ENCODE assay signal across 10 cellular contexts in the genomic region with DNA sequence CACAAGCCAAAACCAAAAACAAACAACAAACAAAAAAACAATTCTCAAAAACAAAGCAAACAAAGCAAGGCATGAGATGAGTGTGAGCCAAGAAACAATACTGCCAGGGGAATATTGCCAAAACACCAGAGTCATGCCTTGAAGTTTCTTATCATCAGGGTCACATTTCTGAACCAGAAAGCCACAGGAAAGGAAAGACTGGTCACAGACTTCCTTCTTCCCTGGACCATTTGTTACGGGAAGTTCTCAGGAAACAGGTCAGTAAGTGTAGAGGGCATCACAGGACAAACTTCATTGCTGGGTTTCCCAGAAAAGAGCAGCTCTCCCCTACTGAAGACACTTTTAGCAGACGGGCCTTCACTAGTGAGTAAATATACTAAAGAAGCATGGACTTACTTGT.
DNase-seq lines count a peak whose midpoint lies in the region; ATAC-seq and TF ChIP-seq lines count a peak whose summit lies in the region.
"Had no signal": no experiment of that assay in that cellular context is flagged by ENCODE, and none has a peak within 500 bp of the region (broad histone marks: within the 10 kb centered on the region; RNA-seq: fewer than 3 reads in every experiment).

No MANE protein-coding gene starts in this region.

- no peaks in the 10 kb centered on the region for H3K9me3 ChIP-seq in H9 (ENCODE audit: control insufficient read depth, low read depth, low read length)
- H3K9me3 ChIP-seq in body of pancreas = no peaks in the 10 kb centered on the region
- H3K9me3 ChIP-seq in skeletal muscle tissue (ENCODE audit: control insufficient read depth in 3 of 3, low read length in 3 of 3) = no peaks in the 10 kb centered on the region

- H3K79me1 ChIP-seq in H9 (ENCODE audit: insufficient read depth, low read depth, low read length, poor library complexity, severe bottlenecking) = no peaks in the 10 kb centered on the region

- no peak overlapping the region for H4K91ac ChIP-seq in H9 (ENCODE audit: insufficient read length, low read depth, low read length)

- H3K4me1 ChIP-seq in H9 (ENCODE audit: insufficient read depth, low read length) = no peaks in the 10 kb centered on the region
- H3K4me1 ChIP-seq in body of pancreas = peaks cover 23% of the 10 kb centered on the region
- H3K4me1 ChIP-seq in skeletal muscle tissue (ENCODE audit: control insufficient read depth in 3 of 3, insufficient read depth in 3 of 3, low read length in 3 of 3) = peaks cover 7 to 16% (median 12%) of the 10 kb centered on the region in 3 donors

- no peak overlapping the region for H2AK5ac ChIP-seq in H9 (ENCODE audit: insufficient read length, low read length)

- no peak overlapping the region for H2BK15ac ChIP-seq in H9 (ENCODE audit: low read depth, low read length)

- H3K18ac ChIP-seq in H9 (ENCODE audit: insufficient read length, low read depth, low read length) = no peak overlapping the region

- ATAC-seq in body of pancreas (peak; percentile 80), HG02885 (IDR thresholded peaks at IDR 0.05; ENCODE audit: poor library complexity, unreplicated experiment) (no peak)
- ATAC-seq in naive thymus-derived CD8-positive, alpha-beta T cell = no peak
- no peak for ATAC-seq in natural killer cell treated with Interleukin-12 subunit alpha and Interleukin-12 subunit beta and Interleukin-15 and Interleukin-18, amount 100 ng/mL, for 72 hours

- H4K8ac ChIP-seq in H9 (replicated peaks; ENCODE audit: insufficient read length, low read depth, low read length) = no peak overlapping the region

- no peak overlapping the region for H2BK12ac ChIP-seq in H9 (ENCODE audit: insufficient read length, low read depth, low read length)

- DNase-seq in H9 (no peak), body of pancreas (peak in 3 of 4 donors; percentile 41 to 50 (median 42)), iris pigment epithelial cell (ENCODE audit: low read depth) (peak; percentile 59), NCI-H146 (lab: John Stamatoyannopoulos, UW) (no peak)
- DNase-seq in naive thymus-derived CD8-positive, alpha-beta T cell = no peak
- no peak for DNase-seq in natural killer cell treated with Interleukin-12 subunit alpha and Interleukin-12 subunit beta and Interleukin-15 and Interleukin-18, amount 100 ng/mL, for 72 hours (ENCODE audit: low spot score)
- DNase-seq: CD4-positive, CD25-positive, alpha-beta regulatory T cell; NCI-H1417 treated with DMSO at 0.1 percent for 48 hours had no signal

- H3K4me1 Mint-ChIP-seq in H9 = peaks cover 9 to 10% of the 10 kb centered on the region in 2 experiments
- peaks cover 0 to 5% (median 1%) of the 10 kb centered on the region in 4 donors for H3K4me1 Mint-ChIP-seq in naive thymus-derived CD8-positive, alpha-beta T cell
- no peaks in the 10 kb centered on the region for H3K4me1 Mint-ChIP-seq in natural killer cell treated with Interleukin-12 subunit alpha and Interleukin-12 subunit beta and Interleukin-15 and Interleukin-18, amount 100 ng/mL, for 72 hours (ENCODE audit: low read depth in 2 of 2)
- H3K4me1 Mint-ChIP-seq: CD4-positive, CD25-positive, alpha-beta regulatory T cell had no signal

- H3K4ac ChIP-seq in H9 (ENCODE audit: low read depth, low read length) = no peak overlapping the region

- no peaks in the 10 kb centered on the region for H3K23me2 ChIP-seq in H9 (ENCODE audit: insufficient read length, low read depth, low read length, poor library complexity, severe bottlenecking)

- no CpG with 5 or more reads among the region's 2 CpGs for WGBS in H9 (ENCODE audit: extremely low coverage, insufficient read length, low lambda C conversion rate)
- 21 to 24% methylated on average over 2 of the region's 2 CpGs for WGBS in body of pancreas, 2 donors

- TF ChIP-seq POLR2A in body of pancreas (IDR thresholded peaks at IDR 0.05) = no peak

- no peak overlapping the region for H3K23ac ChIP-seq in H9 (ENCODE audit: insufficient read length, low read depth, low read length)

- no peak overlapping the region for H3K4me2 ChIP-seq in H9 (ENCODE audit: insufficient read depth, insufficient read length, low read length)

- no peak overlapping the region for H3K9ac ChIP-seq in H9 (ENCODE audit: extremely low read depth, insufficient read length, low read length)
- H3K9ac ChIP-seq in skeletal muscle tissue (ENCODE audit: low read depth in 1 of 3, low read length in 3 of 3) = no peak overlapping the region

- intact Hi-C loops in body of pancreas (cut with DNase I) = no loop called here

- H3K27ac ChIP-seq in H9 (ENCODE audit: insufficient read length, low read depth, low read length) (no peak overlapping the region), body of pancreas (peak overlapping the region; percentile 4 to 60 (median 48)), skeletal muscle tissue (ENCODE audit: low read depth, low read length) (peak overlapping the region; percentile 76)

- no peak overlapping the region for H2BK20ac ChIP-seq in H9 (ENCODE audit: low read depth, low read length, poor library complexity, severe bottlenecking)

- no peak overlapping the region for H2BK5ac ChIP-seq in H9 (ENCODE audit: insufficient read length, low read length)

- H3T11ph ChIP-seq in H9 (ENCODE audit: low read length) = no peak overlapping the region

- no peak overlapping the region for H2BK120ac ChIP-seq in H9 (ENCODE audit: low read depth, low read length, poor library complexity, severe bottlenecking)

- H3K4me3 ChIP-seq in body of pancreas (no peak overlapping the region), skeletal muscle tissue (ENCODE audit: low read length in 3 of 3) (no peak overlapping the region)

- no peak overlapping the region for H4K5ac ChIP-seq in H9 (ENCODE audit: insufficient read length, low read depth, low read length)

- H3K27me3 ChIP-seq in H9 (ENCODE audit: insufficient read depth, low read length) = no peaks in the 10 kb centered on the region
- H3K27me3 ChIP-seq in body of pancreas = no peaks in the 10 kb centered on the region
- H3K27me3 ChIP-seq in skeletal muscle tissue (ENCODE audit: control insufficient read depth in 3 of 3, insufficient read depth in 3 of 3, low read length in 3 of 3) = no peaks in the 10 kb centered on the region

- H3K4me3 Mint-ChIP-seq in H9 = no peak overlapping the region
- H3K4me3 Mint-ChIP-seq in naive thymus-derived CD8-positive, alpha-beta T cell = no peak overlapping the region
- no peak overlapping the region for H3K4me3 Mint-ChIP-seq in natural killer cell treated with Interleukin-12 subunit alpha and Interleukin-12 subunit beta and Interleukin-15 and Interleukin-18, amount 100 ng/mL, for 72 hours
- H3K4me3 Mint-ChIP-seq: CD4-positive, CD25-positive, alpha-beta regulatory T cell had no signal

- H3K79me2 ChIP-seq in H9 (ENCODE audit: insufficient read depth, low read length) = peaks cover 7% of the 10 kb centered on the region

- no peak overlapping the region for H3K14ac ChIP-seq in H9 (ENCODE audit: insufficient read depth, low read length)

- H3K56ac ChIP-seq in H9 (ENCODE audit: insufficient read length, low read depth, low read length) = no peak overlapping the region

- peaks cover 0 to 6% of the 10 kb centered on the region in 2 experiments; a peak in 4 of 5 replicates for H3K9me3 Mint-ChIP-seq in H9
- H3K9me3 Mint-ChIP-seq in naive thymus-derived CD8-positive, alpha-beta T cell = peaks cover 0 to 6% (median 0%) of the 10 kb centered on the region in 9 donors
- no peaks in the 10 kb centered on the region for H3K9me3 Mint-ChIP-seq in natural killer cell treated with Interleukin-12 subunit alpha and Interleukin-12 subunit beta and Interleukin-15 and Interleukin-18, amount 100 ng/mL, for 72 hours

- no peaks in the 10 kb centered on the region for H4K20me1 ChIP-seq in H9 (ENCODE audit: control insufficient read depth, insufficient read depth, insufficient read length)

- no peak overlapping the region for H2AFZ ChIP-seq in H9 (ENCODE audit: low read length)

- peaks cover 28 to 30% (median 29%) of the 10 kb centered on the region in 3 experiments for H3K36me3 Mint-ChIP-seq in H9 (ENCODE audit: insufficient read depth in 1 of 3, low read depth in 3 of 3)
- peaks cover 0 to 8% (median 7%) of the 10 kb centered on the region in 3 donors for H3K36me3 Mint-ChIP-seq in naive thymus-derived CD8-positive, alpha-beta T cell
- no peaks in the 10 kb centered on the region for H3K36me3 Mint-ChIP-seq in natural killer cell treated with Interleukin-12 subunit alpha and Interleukin-12 subunit beta and Interleukin-15 and Interleukin-18, amount 100 ng/mL, for 72 hours

- H3K27me3 Mint-ChIP-seq in H9 (ENCODE audit: low read depth) = no peaks in the 10 kb centered on the region
- no peaks in the 10 kb centered on the region for H3K27me3 Mint-ChIP-seq in naive thymus-derived CD8-positive, alpha-beta T cell
- no peaks in the 10 kb centered on the region for H3K27me3 Mint-ChIP-seq in natural killer cell treated with Interleukin-12 subunit alpha and Interleukin-12 subunit beta and Interleukin-15 and Interleukin-18, amount 100 ng/mL, for 72 hours
- H3K27me3 Mint-ChIP-seq: CD4-positive, CD25-positive, alpha-beta regulatory T cell had no signal

- no peaks in the 10 kb centered on the region for H3K36me3 ChIP-seq in body of pancreas (replicated peaks in 1 of 2; ENCODE audit: insufficient read depth in 1 of 2, low read depth in 2 of 2)
- H3K36me3 ChIP-seq in skeletal muscle tissue (ENCODE audit: control insufficient read depth in 3 of 3, insufficient read depth in 3 of 3, low read length in 3 of 3) = no peaks in the 10 kb centered on the region

- TF ChIP-seq CTCF in H9 (conservative IDR thresholded peaks at IDR 0.05) (no peak), body of pancreas (IDR thresholded peaks at IDR 0.05) (no peak)

- POLR2A ChIA-PET in naive thymus-derived CD8-positive, alpha-beta T cell (lab: Charles Lee) = no interaction called here

- peak overlapping the region in 2 of 3 experiments; percentile 58 to 87; a peak in 3 of 7 replicates for H3K27ac Mint-ChIP-seq in H9
- peak overlapping the region in 1 of 10 donors; percentile 51 for H3K27ac Mint-ChIP-seq in naive thymus-derived CD8-positive, alpha-beta T cell
- H3K27ac Mint-ChIP-seq in natural killer cell treated with Interleukin-12 subunit alpha and Interleukin-12 subunit beta and Interleukin-15 and Interleukin-18, amount 100 ng/mL, for 72 hours = no peak overlapping the region
- H3K27ac Mint-ChIP-seq: CD4-positive, CD25-positive, alpha-beta regulatory T cell had no signal

Comparison
In these comparisons a context has a peak if more than half of its experiments do, and no peak if none do; other contexts are left out.
1. DNase-seq: peak in body of pancreas (3 of 4) and iris pigment epithelial cell (single experiment); none in H9 (single experiment), NCI-H146 (single experiment), naive thymus-derived CD8-positive, alpha-beta T cell (0 of 10) and natural killer cell treated with Interleukin-12 subunit alpha and Interleukin-12 subunit beta and Interleukin-15 and Interleukin-18, amount 100 ng/mL, for 72 hours (single experiment).
2. H3K27ac Mint-ChIP-seq: peak in H9 (2 of 3); none in natural killer cell treated with Interleukin-12 subunit alpha and Interleukin-12 subunit beta and Interleukin-15 and Interleukin-18, amount 100 ng/mL, for 72 hours (0 of 2).